8 cellular contexts compared by ENCODE assay signal in the genomic region with DNA sequence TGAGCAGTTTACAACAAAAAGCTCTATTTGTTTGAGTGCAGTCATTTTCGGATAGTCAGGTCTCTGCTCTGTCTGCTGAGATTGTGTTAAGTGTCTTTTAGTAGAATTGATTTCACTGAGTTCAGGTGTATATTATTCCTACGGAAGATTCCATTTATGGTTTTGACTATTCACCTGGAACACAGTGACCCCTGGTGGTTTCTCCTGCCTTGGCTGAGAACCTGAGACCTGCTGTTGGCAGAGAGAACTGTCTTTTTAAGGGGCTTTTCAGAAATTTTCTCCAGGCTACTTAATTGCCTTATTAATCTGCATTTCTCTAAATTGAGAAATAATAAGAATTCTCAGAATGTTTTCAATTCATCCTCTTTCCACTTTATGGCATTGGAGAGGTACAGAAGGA.
A peak's percentile ranks its signal among the peaks of the same experiment; 100 is the strongest.
DNase-seq lines count a peak whose midpoint lies in the region; ATAC-seq, FAIRE-seq and TF ChIP-seq lines count a peak whose summit lies in the region.

No MANE protein-coding gene starts in this region.

- no peak overlapping the region for H2AFZ ChIP-seq in SK-N-SH (ENCODE audit: low read depth)

- H3K27ac ChIP-seq in SK-N-SH (ENCODE audit: low read depth in 2 of 2, low read length in 1 of 2), result no peak overlapping the region

- WGBS in SK-N-SH (ENCODE audit: low lambda C conversion rate), result 18% methylated on average over 2 of the region's 2 CpGs

- peak; percentile 58 for ATAC-seq in HG02759 (IDR thresholded peaks at IDR 0.05; ENCODE audit: unreplicated experiment)
- ATAC-seq in HG03571 (IDR thresholded peaks at IDR 0.05; ENCODE audit: unreplicated experiment), result no peak
- ATAC-seq in HG02571 (IDR thresholded peaks at IDR 0.05; ENCODE audit: unreplicated experiment), result no peak

- DNase-seq in ELF-1 (ENCODE audit: low read depth, low spot score) (peak; percentile 13), SK-N-SH (peak; percentile 27), NCI-H226 (no peak), NCI-H1092 (lab: John Stamatoyannopoulos, UW) (no peak)

- no peaks in the 10 kb centered on the region for H3K79me2 ChIP-seq in SK-N-SH (ENCODE audit: insufficient read depth)

- peak; percentile 70 for TF ChIP-seq RAD21 in SK-N-SH (IDR thresholded peaks at IDR 0.05; ENCODE audit: low read length)

- H3K9ac ChIP-seq in SK-N-SH, result no peak overlapping the region

- CTCF ChIA-PET in SK-N-SH (lab: Yijun Ruan, JAX), result interaction anchor here (0.6 to 4.6 kb wide), 7 partner anchors 9 to 1677 kb away, joined by 3 to 17 read pairs (median 4); no protein-coding TSS in a partner anchor

- TF ChIP-seq CTCF in SK-N-SH (IDR thresholded peaks at IDR 0.05), result peak; percentile 73

- H3K4me2 ChIP-seq in SK-N-SH, result no peak overlapping the region

- POLR2A ChIA-PET in SK-N-SH (lab: Yijun Ruan, JAX), result no interaction called here

- no peaks in the 10 kb centered on the region for H3K36me3 ChIP-seq in SK-N-SH (replicated peaks in 1 of 2; ENCODE audit: control insufficient read depth in 1 of 2, insufficient read depth in 2 of 2, low read length in 1 of 2)

- no peaks in the 10 kb centered on the region for H3K4me1 ChIP-seq in SK-N-SH (ENCODE audit: control insufficient read depth in 1 of 2, insufficient read depth in 2 of 2, low read depth in 1 of 2, low read length in 1 of 2)

- no peak overlapping the region for H3K4me3 ChIP-seq in SK-N-SH (ENCODE audit: low read depth in 2 of 2, low read length in 1 of 2)

- peaks cover 2% of the 10 kb centered on the region for H3F3A ChIP-seq in SK-N-SH (replicated peaks; ENCODE audit: insufficient read depth)

- TF ChIP-seq EP300 in SK-N-SH (IDR thresholded peaks at IDR 0.05; ENCODE audit: borderline replicate concordance in 1 of 2, low read depth in 1 of 2, low read length in 1 of 2), result no peak

- no peaks in the 10 kb centered on the region for H3K9me3 ChIP-seq in SK-N-SH

- H4K20me1 ChIP-seq in SK-N-SH (ENCODE audit: insufficient read depth), result no peaks in the 10 kb centered on the region

- FAIRE-seq in islet of Langerhans (lab: Jason Lieb, UNC), result peak; percentile 98

- no peaks in the 10 kb centered on the region for H3K9me2 ChIP-seq in SK-N-SH

- H3K27me3 ChIP-seq in SK-N-SH (ENCODE audit: insufficient read depth), result no peaks in the 10 kb centered on the region

TF ChIP-seq in SK-N-SH, 30 proteins besides CTCF, POLR2A, EP300 and RAD21:
- TF ChIP-seq RXRA (IDR thresholded peaks at IDR 0.05; ENCODE audit: borderline replicate concordance, low read depth), result no peak
- TF ChIP-seq SMC3 (IDR thresholded peaks at IDR 0.05; ENCODE audit: low read depth, low read length), result peak; percentile 62

Comparison
In these comparisons a context has a peak if more than half of its experiments do, and no peak if none do; other contexts are left out.
1. DNase-seq: peak in ELF-1 (single experiment) and SK-N-SH (single experiment); none in NCI-H226 (single experiment) and NCI-H1092 (single experiment).